In genomic region chr15:89114974-89115373, GRCh38 we compare ENCODE assay signal across 9 cellular contexts. TPM values are rescaled to one million over a fixed set of nuclear protein-coding genes. Genes with fewer than 3 reads are reported as not detected.
DNase-seq lines count a peak whose midpoint lies in the region; ATAC-seq, FAIRE-seq and TF ChIP-seq lines count a peak whose summit lies in the region.
"Had no signal": no experiment of that assay in that cellular context is flagged by ENCODE, and none has a peak within 500 bp of the region (broad histone marks: within the 10 kb centered on the region; RNA-seq: fewer than 3 reads in every experiment).

No MANE protein-coding gene starts in this region.

- CTCF ChIA-PET in PC-9 (lab: Charles Lee): interaction anchor here (0.6 to 1.2 kb wide), 3 partner anchors 27 to 245 kb away, joined by 4 to 7 read pairs (median 4); partner anchors contain the start of gene ABHD2

- peaks cover 99% of the 10 kb centered on the region for H3K4me1 ChIP-seq in KMS-11 (ENCODE audit: low read depth, poor library complexity, severe bottlenecking)
- H3K4me1 ChIP-seq in PC-9 (replicated peaks; ENCODE audit: insufficient read depth): peaks cover 98% of the 10 kb centered on the region

- H3K36me3 ChIP-seq in KMS-11 (ENCODE audit: insufficient read depth): no peaks in the 10 kb centered on the region; the same call in 1 of the 2 replicates
- H3K36me3 ChIP-seq in PC-9 (ENCODE audit: low read depth): peaks cover 20% of the 10 kb centered on the region

- H3K9me3 ChIP-seq in PC-9 (ENCODE audit: insufficient read depth, low read depth): no peaks in the 10 kb centered on the region

- H3K4me3 ChIP-seq in KMS-11 (IDR thresholded peaks at IDR 0.05; ENCODE audit: insufficient read depth, low read depth, low read length) (no peak overlapping the region), PC-9 (peak overlapping the region; percentile 40; the same call in 1 of the 2 replicates)

- intact Hi-C loops in PC-9 (cut with micrococcal nuclease; ENCODE audit: unreplicated experiment): loop anchor here (1.0 to 2.0 kb wide), 2 partner anchors 10 to 26 kb away; partner anchors contain the start of gene ABHD2
- intact Hi-C loops in sciatic nerve (cut with DNase I): no loop called here

- H3K9me3 Mint-ChIP-seq in effector memory CD8-positive, alpha-beta T cell: no peaks in the 10 kb centered on the region
- H3K9me3 Mint-ChIP-seq: activated T-cell treated with anti-CD3 and anti-CD28 coated beads, Interleukin-2, amount 50 U/mL, for 4 hours had no signal

- no peak for DNase-seq in PC-9
- DNase-seq in fibroblast of peridontal ligament (ENCODE audit: extremely low read depth): peak; percentile 81
- DNase-seq in sciatic nerve (ENCODE audit: low spot score): no peak
- DNase-seq in kidney glomerular epithelial cell (lab: John Stamatoyannopoulos, UW): no peak
- DNase-seq in effector memory CD8-positive, alpha-beta T cell: no peak
- DNase-seq in D721Med (ENCODE audit: insufficient read length, low spot score): no peak
- DNase-seq: activated T-cell treated with anti-CD3 and anti-CD28 coated beads, Interleukin-2, amount 50 U/mL, for 4 hours had no signal

- H3K9ac ChIP-seq in KMS-11: peak overlapping the region; percentile 55; the same call in 1 of the 2 replicates

- H3K9me2 ChIP-seq in PC-9 (ENCODE audit: insufficient read depth): no peaks in the 10 kb centered on the region

- H3K4me1 Mint-ChIP-seq in effector memory CD8-positive, alpha-beta T cell (ENCODE audit: low read depth in 2 of 2): peaks cover 12 to 39% of the 10 kb centered on the region in 2 donors

- TF ChIP-seq CTCF in KMS-11 (conservative IDR thresholded peaks at IDR 0.05; ENCODE audit: low read depth, low read length) (no peak), PC-9 (conservative IDR thresholded peaks at IDR 0.05) (no peak), D721Med (IDR thresholded peaks at IDR 0.05; ENCODE audit: insufficient read depth, missing control alignments) (no peak)

- POLR2A ChIA-PET in PC-9 (lab: Charles Lee; ENCODE audit: unreplicated experiment): interaction anchor here (0.7 to 1.1 kb wide), 3 partner anchors 26 to 219 kb away, joined by 3 to 7 read pairs (median 4); partner anchors contain the start of genes ABHD2 and POLG

- H3K27ac ChIP-seq in KMS-11: peak overlapping the region; percentile 95
- peak overlapping the region; percentile 97 for H3K27ac ChIP-seq in PC-9

- peak; percentile 65 for ATAC-seq in sciatic nerve
- ATAC-seq in HG03520 (IDR thresholded peaks at IDR 0.05; ENCODE audit: unreplicated experiment): no peak
- ATAC-seq in effector memory CD8-positive, alpha-beta T cell (replicated peaks): no peak
- ATAC-seq: activated T-cell treated with anti-CD3 and anti-CD28 coated beads, Interleukin-2, amount 50 U/mL, for 4 hours had no signal

- peaks cover 23% of the 10 kb centered on the region; the same call in 1 of the 2 replicates for H3K79me2 ChIP-seq in KMS-11 (ENCODE audit: insufficient read depth, low read depth)
- peaks cover 55% of the 10 kb centered on the region for H3K79me2 ChIP-seq in PC-9 (ENCODE audit: low read depth)

- H3K27ac Mint-ChIP-seq in effector memory CD8-positive, alpha-beta T cell: no peak overlapping the region

- H3K4me2 ChIP-seq in KMS-11 (peak overlapping the region; percentile 88), PC-9 (peak overlapping the region; percentile 72)

- BruUV-seq in PC-9 (replicated peaks; lab: Mats Ljungman, UMichigan): TSS peak; percentile 89

- H3K27me3 Mint-ChIP-seq in effector memory CD8-positive, alpha-beta T cell: no peaks in the 10 kb centered on the region

- no peaks in the 10 kb centered on the region for H3K27me3 ChIP-seq in KMS-11 (ENCODE audit: insufficient read depth, low read depth)
- H3K27me3 ChIP-seq in PC-9 (ENCODE audit: insufficient read depth, low read depth): no peaks in the 10 kb centered on the region

- peaks cover 79% of the 10 kb centered on the region for H3F3A ChIP-seq in PC-9 (ENCODE audit: insufficient read depth, low read depth)

- no peak overlapping the region for H3K4me3 Mint-ChIP-seq in effector memory CD8-positive, alpha-beta T cell
- H3K4me3 Mint-ChIP-seq: activated T-cell treated with anti-CD3 and anti-CD28 coated beads, Interleukin-2, amount 50 U/mL, for 4 hours had no signal

- no peak for FAIRE-seq in D721Med (lab: Jason Lieb, UNC)

- H4K20me1 ChIP-seq in KMS-11 (ENCODE audit: insufficient read depth) (no peaks in the 10 kb centered on the region), PC-9 (ENCODE audit: insufficient read depth) (no peaks in the 10 kb centered on the region)

- H3K36me3 Mint-ChIP-seq in effector memory CD8-positive, alpha-beta T cell (ENCODE audit: insufficient read depth): peaks cover 36% of the 10 kb centered on the region

- H2AFZ ChIP-seq in KMS-11 (ENCODE audit: low read depth) (no peak overlapping the region), PC-9 (no peak overlapping the region)

RNA-seq across cellular contexts. Expression of gene ABHD2, which starts 26.7 kb away (rescaled TPM):
- total RNA-seq in PC-9 (2021) (86.8 and 148 TPM in 2 replicates), sciatic nerve (70.5 TPM)
